Comparison of ENCODE assay signal across 1 cellular context in genomic region chr1:179206817-179207216, GRCh38.
TF ChIP-seq lines count a peak whose summit lies in the region.

No MANE protein-coding gene starts in this region.

TF ChIP-seq in SK-N-SH treated with all-trans-retinoic acid at 6 μM for 48 hours, 23 proteins besides CTCF, POLR2A, EP300 and RAD21:
- TF ChIP-seq TSHZ2 (CRISPR knock-in tag; IDR thresholded peaks at IDR 0.05) (no peak), ZNF565 (CRISPR knock-in tag; conservative IDR thresholded peaks at IDR 0.05; ENCODE audit: low read depth) (no peak), CSRNP3 (CRISPR knock-in tag; IDR thresholded peaks at IDR 0.05) (no peak), OSR1 (CRISPR knock-in tag; IDR thresholded peaks at IDR 0.05) (no peak), TCF4 (CRISPR knock-in tag; IDR thresholded peaks at IDR 0.05; ENCODE audit: borderline replicate concordance) (no peak), SNAI2 (CRISPR knock-in tag; IDR thresholded peaks at IDR 0.05) (no peak), POU6F1 (CRISPR knock-in tag; IDR thresholded peaks at IDR 0.05; ENCODE audit: borderline replicate concordance, low read depth) (no peak), ESRRG (CRISPR knock-in tag; IDR thresholded peaks at IDR 0.05) (no peak), PPARA (CRISPR knock-in tag; IDR thresholded peaks at IDR 0.05; ENCODE audit: borderline replicate concordance) (no peak), TOX (CRISPR knock-in tag; IDR thresholded peaks at IDR 0.05; ENCODE audit: borderline replicate concordance) (no peak), BACH2 (CRISPR knock-in tag; IDR thresholded peaks at IDR 0.05; ENCODE audit: borderline replicate concordance) (no peak), PATZ1 (CRISPR knock-in tag; IDR thresholded peaks at IDR 0.05; ENCODE audit: borderline replicate concordance) (no peak)
